In the genomic region with DNA sequence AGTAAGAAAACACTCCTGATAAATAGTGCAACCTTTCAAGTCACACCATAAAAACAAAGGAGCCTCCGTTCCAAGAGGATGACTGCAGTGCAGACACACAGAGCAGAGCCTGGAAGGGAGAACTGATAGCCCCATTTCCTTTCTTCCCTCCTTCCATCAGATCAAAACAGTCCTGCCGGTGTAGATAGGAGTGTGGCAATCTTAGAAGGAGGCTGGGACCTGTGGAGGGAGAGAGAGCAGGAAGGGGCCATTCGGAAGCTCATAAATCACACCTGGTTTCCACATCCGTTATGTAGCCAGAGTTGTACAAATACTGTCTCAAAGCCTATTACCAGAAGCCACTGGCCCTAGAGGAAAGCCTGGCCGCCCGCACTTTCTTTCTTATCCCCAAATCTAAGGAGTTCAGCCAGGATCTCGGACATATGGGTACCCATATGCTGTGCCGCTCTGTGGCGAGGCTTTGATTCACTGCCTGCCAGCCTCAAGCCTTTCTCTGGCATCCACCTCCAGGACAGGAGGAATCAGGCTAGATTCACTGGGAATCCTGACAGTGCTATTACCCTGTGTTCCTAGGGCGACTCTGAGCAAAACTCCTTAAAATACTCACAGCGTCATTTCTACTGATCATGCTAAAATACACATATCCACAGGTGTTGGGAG, we compare ENCODE assay signal across 1 cellular context.
TF ChIP-seq lines count a peak whose summit lies in the region.

No MANE protein-coding gene starts in this region.

TF ChIP-seq in K562, 482 proteins besides CTCF, POLR2A, EP300 and RAD21 (continued from another document and continues in another):
- TF ChIP-seq, protein P1, sequence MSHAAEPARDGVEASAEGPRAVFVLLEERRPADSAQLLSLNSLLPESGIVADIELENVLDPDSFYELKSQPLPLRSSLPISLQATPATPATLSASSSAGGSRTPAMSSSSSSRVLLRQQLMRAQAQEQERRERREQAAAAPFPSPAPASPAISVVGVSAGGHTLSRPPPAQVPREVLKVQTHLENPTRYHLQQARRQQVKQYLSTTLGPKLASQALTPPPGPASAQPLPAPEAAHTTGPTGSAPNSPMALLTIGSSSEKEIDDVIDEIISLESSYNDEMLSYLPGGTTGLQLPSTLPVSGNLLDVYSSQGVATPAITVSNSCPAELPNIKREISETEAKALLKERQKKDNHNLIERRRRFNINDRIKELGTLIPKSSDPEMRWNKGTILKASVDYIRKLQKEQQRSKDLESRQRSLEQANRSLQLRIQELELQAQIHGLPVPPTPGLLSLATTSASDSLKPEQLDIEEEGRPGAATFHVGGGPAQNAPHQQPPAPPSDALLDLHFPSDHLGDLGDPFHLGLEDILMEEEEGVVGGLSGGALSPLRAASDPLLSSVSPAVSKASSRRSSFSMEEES (CRISPR knock-in tag; IDR thresholded peaks at IDR 0.05): no peak
- TF ChIP-seq SIN3A (IDR thresholded peaks at IDR 0.05; ENCODE audit: borderline replicate concordance in 2 of 2, control insufficient read depth in 1 of 2, low read depth in 2 of 2, low read length in 2 of 2): no peak
- TF ChIP-seq C11orf30 (IDR thresholded peaks at IDR 0.05; ENCODE audit: low read depth): no peak
- no peak for TF ChIP-seq RBM14 (IDR thresholded peaks at IDR 0.05; ENCODE audit: borderline replicate concordance, insufficient read depth, low read depth, low read length)
- TF ChIP-seq, protein P2, sequence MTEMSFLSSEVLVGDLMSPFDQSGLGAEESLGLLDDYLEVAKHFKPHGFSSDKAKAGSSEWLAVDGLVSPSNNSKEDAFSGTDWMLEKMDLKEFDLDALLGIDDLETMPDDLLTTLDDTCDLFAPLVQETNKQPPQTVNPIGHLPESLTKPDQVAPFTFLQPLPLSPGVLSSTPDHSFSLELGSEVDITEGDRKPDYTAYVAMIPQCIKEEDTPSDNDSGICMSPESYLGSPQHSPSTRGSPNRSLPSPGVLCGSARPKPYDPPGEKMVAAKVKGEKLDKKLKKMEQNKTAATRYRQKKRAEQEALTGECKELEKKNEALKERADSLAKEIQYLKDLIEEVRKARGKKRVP (CRISPR knock-in tag; IDR thresholded peaks at IDR 0.05): no peak
- no peak for TF ChIP-seq EHMT2 (IDR thresholded peaks at IDR 0.05)
- TF ChIP-seq, protein P3, sequence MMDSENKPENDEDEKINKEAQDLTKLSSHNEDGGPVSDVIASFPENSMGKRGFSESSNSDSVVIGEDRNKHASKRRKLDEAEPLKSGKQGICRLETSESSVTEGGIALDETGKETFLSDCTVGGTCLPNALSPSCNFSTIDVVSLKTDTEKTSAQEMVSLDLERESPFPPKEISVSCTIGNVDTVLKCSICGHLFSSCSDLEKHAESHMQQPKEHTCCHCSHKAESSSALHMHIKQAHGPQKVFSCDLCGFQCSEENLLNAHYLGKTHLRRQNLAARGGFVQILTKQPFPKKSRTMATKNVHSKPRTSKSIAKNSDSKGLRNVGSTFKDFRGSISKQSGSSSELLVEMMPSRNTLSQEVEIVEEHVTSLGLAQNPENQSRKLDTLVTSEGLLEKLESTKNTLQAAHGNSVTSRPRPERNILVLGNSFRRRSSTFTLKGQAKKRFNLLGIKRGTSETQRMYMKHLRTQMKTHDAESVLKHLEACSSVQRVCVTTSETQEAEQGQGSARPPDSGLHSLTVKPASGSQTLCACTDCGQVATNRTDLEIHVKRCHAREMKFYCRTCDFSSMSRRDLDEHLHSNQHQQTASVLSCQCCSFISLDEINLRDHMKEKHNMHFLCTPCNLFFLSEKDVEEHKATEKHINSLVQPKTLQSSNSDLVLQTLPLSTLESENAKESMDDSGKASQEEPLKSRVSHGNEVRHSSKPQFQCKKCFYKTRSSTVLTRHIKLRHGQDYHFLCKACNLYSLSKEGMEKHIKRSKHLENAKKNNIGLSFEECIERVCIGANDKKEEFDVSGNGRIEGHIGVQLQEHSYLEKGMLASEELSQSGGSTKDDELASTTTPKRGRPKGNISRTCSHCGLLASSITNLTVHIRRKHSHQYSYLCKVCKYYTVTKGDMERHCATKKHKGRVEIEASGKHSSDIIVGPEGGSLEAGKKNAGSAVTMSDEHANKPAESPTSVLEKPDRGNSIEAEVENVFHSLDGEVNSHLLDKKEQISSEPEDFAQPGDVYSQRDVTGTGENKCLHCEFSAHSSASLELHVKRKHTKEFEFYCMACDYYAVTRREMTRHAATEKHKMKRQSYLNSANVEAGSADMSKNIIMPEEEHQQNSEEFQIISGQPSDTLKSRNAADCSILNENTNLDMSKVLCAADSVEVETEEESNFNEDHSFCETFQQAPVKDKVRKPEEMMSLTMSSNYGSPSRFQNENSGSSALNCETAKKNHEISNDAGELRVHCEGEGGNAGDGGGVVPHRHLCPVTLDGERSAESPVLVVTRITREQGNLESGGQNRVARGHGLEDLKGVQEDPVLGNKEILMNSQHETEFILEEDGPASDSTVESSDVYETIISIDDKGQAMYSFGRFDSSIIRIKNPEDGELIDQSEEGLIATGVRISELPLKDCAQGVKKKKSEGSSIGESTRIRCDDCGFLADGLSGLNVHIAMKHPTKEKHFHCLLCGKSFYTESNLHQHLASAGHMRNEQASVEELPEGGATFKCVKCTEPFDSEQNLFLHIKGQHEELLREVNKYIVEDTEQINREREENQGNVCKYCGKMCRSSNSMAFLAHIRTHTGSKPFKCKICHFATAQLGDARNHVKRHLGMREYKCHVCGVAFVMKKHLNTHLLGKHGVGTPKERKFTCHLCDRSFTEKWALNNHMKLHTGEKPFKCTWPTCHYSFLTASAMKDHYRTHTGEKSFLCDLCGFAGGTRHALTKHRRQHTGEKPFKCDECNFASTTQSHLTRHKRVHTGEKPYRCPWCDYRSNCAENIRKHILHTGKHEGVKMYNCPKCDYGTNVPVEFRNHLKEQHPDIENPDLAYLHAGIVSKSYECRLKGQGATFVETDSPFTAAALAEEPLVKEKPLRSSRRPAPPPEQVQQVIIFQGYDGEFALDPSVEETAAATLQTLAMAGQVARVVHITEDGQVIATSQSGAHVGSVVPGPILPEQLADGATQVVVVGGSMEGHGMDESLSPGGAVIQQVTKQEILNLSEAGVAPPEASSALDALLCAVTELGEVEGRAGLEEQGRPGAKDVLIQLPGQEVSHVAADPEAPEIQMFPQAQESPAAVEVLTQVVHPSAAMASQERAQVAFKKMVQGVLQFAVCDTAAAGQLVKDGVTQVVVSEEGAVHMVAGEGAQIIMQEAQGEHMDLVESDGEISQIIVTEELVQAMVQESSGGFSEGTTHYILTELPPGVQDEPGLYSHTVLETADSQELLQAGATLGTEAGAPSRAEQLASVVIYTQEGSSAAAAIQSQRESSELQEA (IDR thresholded peaks at IDR 0.05; ENCODE audit: low read depth): no peak
- no peak for TF ChIP-seq ZNF717 (CRISPR knock-in tag; IDR thresholded peaks at IDR 0.05)
- peak; percentile 98 for TF ChIP-seq ETV5 (CRISPR knock-in tag; IDR thresholded peaks at IDR 0.05; ENCODE audit: low read depth)
- TF ChIP-seq ZNF764 (CRISPR knock-in tag; IDR thresholded peaks at IDR 0.05; ENCODE audit: low read depth): no peak
- TF ChIP-seq HCFC1 (IDR thresholded peaks at IDR 0.05; ENCODE audit: low read depth, low read length): no peak
- no peak for TF ChIP-seq MCM5 (IDR thresholded peaks at IDR 0.05; ENCODE audit: low read depth)
- no peak for TF ChIP-seq ZNF699 (CRISPR knock-in tag; IDR thresholded peaks at IDR 0.05; ENCODE audit: insufficient replicate concordance)
- no peak for TF ChIP-seq SMC3 (conservative IDR thresholded peaks at IDR 0.05; ENCODE audit: insufficient read depth, low read depth, low read length)
- TF ChIP-seq KLF10 (CRISPR knock-in tag; IDR thresholded peaks at IDR 0.05): no peak
- TF ChIP-seq TAF7 (tag; IDR thresholded peaks at IDR 0.05): no peak
- TF ChIP-seq MYBL2 (IDR thresholded peaks at IDR 0.05; ENCODE audit: low read depth): no peak
- TF ChIP-seq MYBL2 (CRISPR knock-in tag; IDR thresholded peaks at IDR 0.05; ENCODE audit: borderline replicate concordance): no peak
- peak; percentile 76 for TF ChIP-seq ZNF24 (IDR thresholded peaks at IDR 0.05)
- TF ChIP-seq, protein P4, sequence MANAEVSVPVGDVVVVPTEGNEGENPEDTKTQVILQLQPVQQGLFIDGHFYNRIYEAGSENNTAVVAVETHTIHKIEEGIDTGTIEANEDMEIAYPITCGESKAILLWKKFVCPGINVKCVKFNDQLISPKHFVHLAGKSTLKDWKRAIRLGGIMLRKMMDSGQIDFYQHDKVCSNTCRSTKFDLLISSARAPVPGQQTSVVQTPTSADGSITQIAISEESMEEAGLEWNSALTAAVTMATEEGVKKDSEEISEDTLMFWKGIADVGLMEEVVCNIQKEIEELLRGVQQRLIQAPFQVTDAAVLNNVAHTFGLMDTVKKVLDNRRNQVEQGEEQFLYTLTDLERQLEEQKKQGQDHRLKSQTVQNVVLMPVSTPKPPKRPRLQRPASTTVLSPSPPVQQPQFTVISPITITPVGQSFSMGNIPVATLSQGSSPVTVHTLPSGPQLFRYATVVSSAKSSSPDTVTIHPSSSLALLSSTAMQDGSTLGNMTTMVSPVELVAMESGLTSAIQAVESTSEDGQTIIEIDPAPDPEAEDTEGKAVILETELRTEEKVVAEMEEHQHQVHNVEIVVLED (CRISPR knock-in tag; IDR thresholded peaks at IDR 0.05): no peak
- TF ChIP-seq, protein P5, sequence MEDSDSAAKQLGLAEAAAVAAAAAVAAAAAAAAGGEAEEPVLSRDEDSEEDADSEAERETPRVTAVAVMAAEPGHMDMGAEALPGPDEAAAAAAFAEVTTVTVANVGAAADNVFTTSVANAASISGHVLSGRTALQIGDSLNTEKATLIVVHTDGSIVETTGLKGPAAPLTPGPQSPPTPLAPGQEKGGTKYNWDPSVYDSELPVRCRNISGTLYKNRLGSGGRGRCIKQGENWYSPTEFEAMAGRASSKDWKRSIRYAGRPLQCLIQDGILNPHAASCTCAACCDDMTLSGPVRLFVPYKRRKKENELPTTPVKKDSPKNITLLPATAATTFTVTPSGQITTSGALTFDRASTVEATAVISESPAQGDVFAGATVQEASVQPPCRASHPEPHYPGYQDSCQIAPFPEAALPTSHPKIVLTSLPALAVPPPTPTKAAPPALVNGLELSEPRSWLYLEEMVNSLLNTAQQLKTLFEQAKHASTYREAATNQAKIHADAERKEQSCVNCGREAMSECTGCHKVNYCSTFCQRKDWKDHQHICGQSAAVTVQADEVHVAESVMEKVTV (CRISPR knock-in tag; IDR thresholded peaks at IDR 0.05): no peak
- TF ChIP-seq, protein P6, sequence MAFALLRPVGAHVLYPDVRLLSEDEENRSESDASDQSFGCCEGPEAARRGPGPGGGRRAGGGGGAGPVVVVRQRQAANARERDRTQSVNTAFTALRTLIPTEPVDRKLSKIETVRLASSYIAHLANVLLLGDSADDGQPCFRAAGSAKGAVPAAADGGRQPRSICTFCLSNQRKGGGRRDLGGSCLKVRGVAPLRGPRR (CRISPR knock-in tag; IDR thresholded peaks at IDR 0.05): no peak
- TF ChIP-seq, protein P7, sequence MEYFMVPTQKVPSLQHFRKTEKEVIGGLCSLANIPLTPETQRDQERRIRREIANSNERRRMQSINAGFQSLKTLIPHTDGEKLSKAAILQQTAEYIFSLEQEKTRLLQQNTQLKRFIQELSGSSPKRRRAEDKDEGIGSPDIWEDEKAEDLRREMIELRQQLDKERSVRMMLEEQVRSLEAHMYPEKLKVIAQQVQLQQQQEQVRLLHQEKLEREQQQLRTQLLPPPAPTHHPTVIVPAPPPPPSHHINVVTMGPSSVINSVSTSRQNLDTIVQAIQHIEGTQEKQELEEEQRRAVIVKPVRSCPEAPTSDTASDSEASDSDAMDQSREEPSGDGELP (CRISPR knock-in tag; IDR thresholded peaks at IDR 0.05; ENCODE audit: borderline replicate concordance): no peak
- TF ChIP-seq ZNF77 (CRISPR knock-in tag; IDR thresholded peaks at IDR 0.05): no peak
- TF ChIP-seq ZNF41 (CRISPR knock-in tag; conservative IDR thresholded peaks at IDR 0.05): no peak
- no peak for TF ChIP-seq ASH1L (IDR thresholded peaks at IDR 0.05; ENCODE audit: borderline replicate concordance, low read depth, partially characterized antibody)
- no peak for TF ChIP-seq BRD4 (IDR thresholded peaks at IDR 0.05)
- no peak for TF ChIP-seq YBX1 (IDR thresholded peaks at IDR 0.05)
- no peak for TF ChIP-seq HDAC6 (IDR thresholded peaks at IDR 0.05; ENCODE audit: low read depth, low read length)
- TF ChIP-seq BMI1 (IDR thresholded peaks at IDR 0.05; ENCODE audit: low read length): no peak
- no peak for TF ChIP-seq SMARCB1 (IDR thresholded peaks at IDR 0.05; ENCODE audit: insufficient read length, low read depth)
- TF ChIP-seq TGIF2 (CRISPR knock-in tag; IDR thresholded peaks at IDR 0.05): no peak
- no peak for TF ChIP-seq IRF2 (CRISPR knock-in tag; IDR thresholded peaks at IDR 0.05)
- TF ChIP-seq, protein P8, sequence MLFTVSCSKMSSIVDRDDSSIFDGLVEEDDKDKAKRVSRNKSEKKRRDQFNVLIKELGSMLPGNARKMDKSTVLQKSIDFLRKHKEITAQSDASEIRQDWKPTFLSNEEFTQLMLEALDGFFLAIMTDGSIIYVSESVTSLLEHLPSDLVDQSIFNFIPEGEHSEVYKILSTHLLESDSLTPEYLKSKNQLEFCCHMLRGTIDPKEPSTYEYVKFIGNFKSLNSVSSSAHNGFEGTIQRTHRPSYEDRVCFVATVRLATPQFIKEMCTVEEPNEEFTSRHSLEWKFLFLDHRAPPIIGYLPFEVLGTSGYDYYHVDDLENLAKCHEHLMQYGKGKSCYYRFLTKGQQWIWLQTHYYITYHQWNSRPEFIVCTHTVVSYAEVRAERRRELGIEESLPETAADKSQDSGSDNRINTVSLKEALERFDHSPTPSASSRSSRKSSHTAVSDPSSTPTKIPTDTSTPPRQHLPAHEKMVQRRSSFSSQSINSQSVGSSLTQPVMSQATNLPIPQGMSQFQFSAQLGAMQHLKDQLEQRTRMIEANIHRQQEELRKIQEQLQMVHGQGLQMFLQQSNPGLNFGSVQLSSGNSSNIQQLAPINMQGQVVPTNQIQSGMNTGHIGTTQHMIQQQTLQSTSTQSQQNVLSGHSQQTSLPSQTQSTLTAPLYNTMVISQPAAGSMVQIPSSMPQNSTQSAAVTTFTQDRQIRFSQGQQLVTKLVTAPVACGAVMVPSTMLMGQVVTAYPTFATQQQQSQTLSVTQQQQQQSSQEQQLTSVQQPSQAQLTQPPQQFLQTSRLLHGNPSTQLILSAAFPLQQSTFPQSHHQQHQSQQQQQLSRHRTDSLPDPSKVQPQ (CRISPR knock-in tag; IDR thresholded peaks at IDR 0.05; ENCODE audit: borderline replicate concordance): no peak
